Comparison of ENCODE assay signal across 8 cellular contexts in genomic region chrX:78517124-78517523, GRCh38.
DNase-seq lines count a peak whose midpoint lies in the region; ATAC-seq and TF ChIP-seq lines count a peak whose summit lies in the region.

No MANE protein-coding gene starts in this region.

- no peak overlapping the region for H2AFZ ChIP-seq in hepatocyte

- no peak overlapping the region for H3K4me3 ChIP-seq in CD8-positive, alpha-beta T cell (ENCODE audit: low read depth, low read length)
- H3K4me3 ChIP-seq in stomach: no peak overlapping the region
- H3K4me3 ChIP-seq in hepatocyte: no peak overlapping the region

- peak overlapping the region; percentile 16 for H3K4me3 Mint-ChIP-seq in CD8-positive, alpha-beta T cell
- H3K4me3 Mint-ChIP-seq in T-cell: peak overlapping the region; percentile 4 to 48 (median 36)

- 58 to 72% (median 62%) methylated on average over 4 of the region's 4 CpGs for WGBS in stomach, 5 donors
- WGBS in hepatocyte (ENCODE audit: low lambda C conversion rate, missing lambda C conversion rate): 74% methylated on average over 4 of the region's 4 CpGs

- TF ChIP-seq CTCF in CD8-positive, alpha-beta T cell (IDR thresholded peaks at IDR 0.05): no peak
- no peak for TF ChIP-seq CTCF in stomach (IDR thresholded peaks at IDR 0.05)
- no peak for TF ChIP-seq CTCF in hepatocyte (IDR thresholded peaks at IDR 0.05; ENCODE audit: poor library complexity)

- no peak for TF ChIP-seq EP300 in stomach (IDR thresholded peaks at IDR 0.05)

- H3K9me2 ChIP-seq in hepatocyte (replicated peaks; ENCODE audit: insufficient read depth): no peaks in the 10 kb centered on the region

- POLR2A ChIA-PET in CD8-positive, alpha-beta T cell (lab: Charles Lee): no interaction called here
- POLR2A ChIA-PET in T-cell (lab: Charles Lee): interaction anchor here (0.6 to 1.0 kb wide), 3 partner anchors 184 to 883 kb away, joined by 3 to 6 read pairs (median 3); no protein-coding TSS in a partner anchor

- no peaks in the 10 kb centered on the region for H3K9me3 Mint-ChIP-seq in CD8-positive, alpha-beta T cell
- peaks cover 0 to 2% (median 0%) of the 10 kb centered on the region in 3 donors for H3K9me3 Mint-ChIP-seq in T-cell

- no peak overlapping the region for H3K27ac ChIP-seq in CD8-positive, alpha-beta T cell (ENCODE audit: low read depth, low read length)
- no peak overlapping the region for H3K27ac ChIP-seq in stomach
- no peak overlapping the region for H3K27ac ChIP-seq in hepatocyte

- TF ChIP-seq POLR2A in stomach (IDR thresholded peaks at IDR 0.05): no peak

- H3K4me2 ChIP-seq in hepatocyte: no peak overlapping the region

- H3K79me2 ChIP-seq in hepatocyte: no peaks in the 10 kb centered on the region

- no peaks in the 10 kb centered on the region for H3K27me3 Mint-ChIP-seq in CD8-positive, alpha-beta T cell (ENCODE audit: low read depth)
- H3K27me3 Mint-ChIP-seq in T-cell: no peaks in the 10 kb centered on the region

- no peaks in the 10 kb centered on the region for H3K9me3 ChIP-seq in CD8-positive, alpha-beta T cell (ENCODE audit: low read length)
- no peaks in the 10 kb centered on the region for H3K9me3 ChIP-seq in stomach
- H3K9me3 ChIP-seq in hepatocyte (ENCODE audit: low read depth): no peaks in the 10 kb centered on the region

- ATAC-seq in CD8-positive, alpha-beta T cell: peak; percentile 89
- peak; percentile 78 for ATAC-seq in GM21786 (IDR thresholded peaks at IDR 0.05; ENCODE audit: unreplicated experiment)
- peak; percentile 93 for ATAC-seq in T-cell (replicated peaks in 1 of 4)

- no peaks in the 10 kb centered on the region for H4K20me1 ChIP-seq in hepatocyte (ENCODE audit: insufficient read depth, poor library complexity, severe bottlenecking)

- CTCF ChIA-PET in CD8-positive, alpha-beta T cell (lab: Charles Lee): no interaction called here
- CTCF ChIA-PET in T-cell (lab: Charles Lee): interaction anchor here (0.7 kb wide), 2 partner anchors 9 to 22 kb away, joined by 3 to 5 read pairs; no protein-coding TSS in a partner anchor

- intact Hi-C loops in CD8-positive, alpha-beta T cell (cut with DNase I, micrococcal nuclease): loop anchor here (2.0 to 10.0 kb wide), 6 partner anchors 38 to 622 kb away; partner anchors contain the start of genes ATP7A (in 1 of the 2), COX7B (in 1 of the 2), MAGT1 (in 1 of the 2) and P2RY10 (in 1 of the 2)
- intact Hi-C loops in stomach (cut with DNase I; ENCODE audit: low total_unique reads): no loop called here

- no peaks in the 10 kb centered on the region for H3K36me3 Mint-ChIP-seq in CD8-positive, alpha-beta T cell
- no peaks in the 10 kb centered on the region for H3K36me3 Mint-ChIP-seq in T-cell

- no peaks in the 10 kb centered on the region for H3K36me3 ChIP-seq in CD8-positive, alpha-beta T cell (ENCODE audit: insufficient read depth, low read length)
- no peaks in the 10 kb centered on the region for H3K36me3 ChIP-seq in stomach
- H3K36me3 ChIP-seq in hepatocyte (replicated peaks; ENCODE audit: insufficient read depth, low read depth): no peaks in the 10 kb centered on the region

- H3K27ac Mint-ChIP-seq in CD8-positive, alpha-beta T cell: peak overlapping the region; percentile 90
- H3K27ac Mint-ChIP-seq in T-cell: peak overlapping the region; percentile 88 to 94

- no peaks in the 10 kb centered on the region for H3K27me3 ChIP-seq in CD8-positive, alpha-beta T cell (ENCODE audit: insufficient read depth, low read length)
- no peaks in the 10 kb centered on the region for H3K27me3 ChIP-seq in stomach
- H3K27me3 ChIP-seq in hepatocyte: no peaks in the 10 kb centered on the region

- peak in 6 of 7 experiments; percentile 1 to 69 (median 28) for DNase-seq in CD8-positive, alpha-beta T cell
- DNase-seq in T-cell (peak in 32 of 34 experiments; percentile 22 to 80 (median 46)), stomach (no peak), mucosa of gallbladder (ENCODE audit: low spot score) (no peak), hepatocyte (ENCODE audit: low spot score) (no peak), SW 1271 (lab: John Stamatoyannopoulos, UW) (no peak)
- DNase-seq in effector CD4-positive, alpha-beta T cell: peak; percentile 56

- H3K4me1 ChIP-seq in CD8-positive, alpha-beta T cell (ENCODE audit: insufficient read depth, low read length): peaks cover 20% of the 10 kb centered on the region
- peaks cover 0 to 4% (median 0%) of the 10 kb centered on the region in 4 donors for H3K4me1 ChIP-seq in stomach
- H3K4me1 ChIP-seq in hepatocyte (ENCODE audit: insufficient read depth): no peaks in the 10 kb centered on the region

- H3K4me1 Mint-ChIP-seq in CD8-positive, alpha-beta T cell (ENCODE audit: low read depth): peaks cover 33% of the 10 kb centered on the region
- H3K4me1 Mint-ChIP-seq in T-cell: peaks cover 27 to 55% (median 53%) of the 10 kb centered on the region in 3 donors

Comparison
In these comparisons a context has a peak if more than half of its experiments do, and no peak if none do; other contexts are left out.
1. DNase-seq: peak in CD8-positive, alpha-beta T cell (6 of 7), T-cell (32 of 34) and effector CD4-positive, alpha-beta T cell (single experiment); none in stomach (single experiment), mucosa of gallbladder (single experiment), hepatocyte (single experiment) and SW 1271 (0 of 2).
2. Peak in every context shown above with its lines, with median percentiles within 50 percentile points of each other: ATAC-seq.